In genomic region chr7:37758467-37758866, GRCh38 we compare ENCODE assay signal across 24 cellular contexts.
DNase-seq lines count a peak whose midpoint lies in the region; ATAC-seq, FAIRE-seq and TF ChIP-seq lines count a peak whose summit lies in the region.
"Had no signal": no experiment of that assay in that cellular context is flagged by ENCODE, and none has a peak within 500 bp of the region (broad histone marks: within the 10 kb centered on the region; RNA-seq: fewer than 3 reads in every experiment).

No MANE protein-coding gene starts in this region.

- FAIRE-seq in A549 (lab: Jason Lieb, UNC), result no peak
- FAIRE-seq: A204.1, G401.6, GM18507, GM19239, H1 had no signal

- TF ChIP-seq RAD21 in A549 (conservative IDR thresholded peaks at IDR 0.05 in 1 of 2, IDR thresholded peaks at IDR 0.05 in 1 of 2), result no peak

- WGBS in A549 (ENCODE audit: missing lambda C conversion rate), result 54% methylated on average over 3 of the region's 3 CpGs

- DNase-seq in A549 (ENCODE audit: low read depth in 1 of 2, low spot score in 1 of 2) (no peak), DMS 273 treated with DMSO at 0.1 percent for 48 hours (lab: John Stamatoyannopoulos, UW) (peak; percentile 83), NCI-H2171 (lab: John Stamatoyannopoulos, UW) (peak; percentile 87), left ventricle myocardium inferior (no peak)
- DNase-seq: CD4-positive, CD25-positive, alpha-beta regulatory T cell; Kasumi-1; MG63; NCI-H1048; NCI-H1417 treated with DMSO at 0.1 percent for 48 hours; NCI-H1930; NCI-H446; NCI-H69; Peyer's patch had no signal

- H3K27me3 Mint-ChIP-seq in dendritic cell treated with granulocyte-macrophage colony-stimulating factor and Interleukin-4, amounts not matched to agents 40 ng/mL and 50 ng/mL, for 4 days, result no peaks in the 10 kb centered on the region

- H3K27ac ChIP-seq in A549 (no peak overlapping the region), left ventricle myocardium inferior (replicated peaks) (no peak overlapping the region)
- H3K27ac ChIP-seq: Peyer's patch had no signal

- H3K4me3 ChIP-seq in A549 (no peak overlapping the region), left ventricle myocardium inferior (no peak overlapping the region)
- H3K4me3 ChIP-seq: MG63, Peyer's patch had no signal

- no peaks in the 10 kb centered on the region for H3K9me3 Mint-ChIP-seq in dendritic cell treated with granulocyte-macrophage colony-stimulating factor and Interleukin-4, amounts not matched to agents 40 ng/mL and 50 ng/mL, for 4 days
- H3K9me3 Mint-ChIP-seq: CD4-positive, CD25-positive, alpha-beta regulatory T cell; IgD-negative memory B cell had no signal

- no peak for TF ChIP-seq EP300 in A549 (IDR thresholded peaks at IDR 0.05)

- no peaks in the 10 kb centered on the region for H3K36me3 ChIP-seq in left ventricle myocardium inferior
- H3K36me3 ChIP-seq: MG63, Peyer's patch had no signal

- H3K27ac Mint-ChIP-seq in dendritic cell treated with granulocyte-macrophage colony-stimulating factor and Interleukin-4, amounts not matched to agents 40 ng/mL and 50 ng/mL, for 4 days, result peak overlapping the region; percentile 34
- H3K27ac Mint-ChIP-seq: CD4-positive, CD25-positive, alpha-beta regulatory T cell; IgD-negative memory B cell had no signal

- ATAC-seq in A549 (no peak), GM19328 (IDR thresholded peaks at IDR 0.05; ENCODE audit: unreplicated experiment) (no peak), HG03095 (IDR thresholded peaks at IDR 0.05; ENCODE audit: unreplicated experiment) (no peak)
- ATAC-seq: HCT116, SK-N-SH treated with all-trans-retinoic acid at 6 μM for 48 hours had no signal

- no peak for TF ChIP-seq POLR2A in A549 (IDR thresholded peaks at IDR 0.05; ENCODE audit: low read length)

- no peaks in the 10 kb centered on the region for H3K4me1 ChIP-seq in A549
- H3K4me1 ChIP-seq in left ventricle myocardium inferior, result peaks cover 24% of the 10 kb centered on the region
- H3K4me1 ChIP-seq: Peyer's patch had no signal

- CTCF ChIA-PET in A549 (lab: Yijun Ruan, JAX), result no interaction called here

- H3K9me3 ChIP-seq in A549 (no peaks in the 10 kb centered on the region), left ventricle myocardium inferior (replicated peaks) (no peaks in the 10 kb centered on the region)
- H3K9me3 ChIP-seq: MG63, Peyer's patch had no signal

- peaks cover 25% of the 10 kb centered on the region for H3K36me3 Mint-ChIP-seq in dendritic cell treated with granulocyte-macrophage colony-stimulating factor and Interleukin-4, amounts not matched to agents 40 ng/mL and 50 ng/mL, for 4 days (ENCODE audit: low read depth)
- H3K36me3 Mint-ChIP-seq: CD4-positive, CD25-positive, alpha-beta regulatory T cell had no signal

- TF ChIP-seq CTCF in A549 (IDR thresholded peaks at IDR 0.05) (no peak), left ventricle myocardium inferior (IDR thresholded peaks at IDR 0.05; ENCODE audit: borderline replicate concordance) (no peak)

- no peaks in the 10 kb centered on the region for H3K27me3 ChIP-seq in left ventricle myocardium inferior (ENCODE audit: low read depth)
- H3K27me3 ChIP-seq: MG63, Peyer's patch had no signal

- intact Hi-C loops in dendritic cell treated with granulocyte-macrophage colony-stimulating factor and Interleukin-4, amounts not matched to agents 40 ng/mL and 50 ng/mL, for 4 days (cut with micrococcal nuclease), result no loop called here
- intact Hi-C loops in left ventricle myocardium inferior (cut with micrococcal nuclease), result no loop called here

- no peak overlapping the region for H3K4me2 ChIP-seq in A549

- no peak overlapping the region for H3K4me3 Mint-ChIP-seq in dendritic cell treated with granulocyte-macrophage colony-stimulating factor and Interleukin-4, amounts not matched to agents 40 ng/mL and 50 ng/mL, for 4 days
- H3K4me3 Mint-ChIP-seq: CD4-positive, CD25-positive, alpha-beta regulatory T cell; IgD-negative memory B cell had no signal

- H3K4me1 Mint-ChIP-seq in dendritic cell treated with granulocyte-macrophage colony-stimulating factor and Interleukin-4, amounts not matched to agents 40 ng/mL and 50 ng/mL, for 4 days (ENCODE audit: low read depth), result peaks cover 34% of the 10 kb centered on the region
- H3K4me1 Mint-ChIP-seq: CD4-positive, CD25-positive, alpha-beta regulatory T cell; IgD-negative memory B cell had no signal

- POLR2A ChIA-PET in A549 (lab: Yijun Ruan, JAX), result no interaction called here

TF ChIP-seq in A549, 52 proteins besides CTCF, POLR2A, EP300 and RAD21:
- TF ChIP-seq MAZ (IDR thresholded peaks at IDR 0.05; ENCODE audit: borderline replicate concordance, low read depth, low read length), result no peak
- TF ChIP-seq E2F6 (IDR thresholded peaks at IDR 0.05; ENCODE audit: borderline replicate concordance, low read depth), result no peak
- 0 out of 2 replicates have a peak, but pooled peaks have one; percentile 13 for TF ChIP-seq NFE2L2 (conservative IDR thresholded peaks at IDR 0.05; ENCODE audit: low read length)
- TF ChIP-seq RFX5 (IDR thresholded peaks at IDR 0.05), result no peak
- no peak for TF ChIP-seq BCL3 (IDR thresholded peaks at IDR 0.05)
- no peak for TF ChIP-seq CEBPB (IDR thresholded peaks at IDR 0.05)
- no peak for TF ChIP-seq FOXS1 (CRISPR knock-in tag; IDR thresholded peaks at IDR 0.05)
- TF ChIP-seq HOXB5 (CRISPR knock-in tag; IDR thresholded peaks at IDR 0.05), result no peak

Comparison
In these comparisons a context has a peak if more than half of its experiments do, and no peak if none do; other contexts are left out.
1. DNase-seq: peak in DMS 273 treated with DMSO at 0.1 percent for 48 hours (single experiment) and NCI-H2171 (single experiment); none in A549 (0 of 2) and left ventricle myocardium inferior (single experiment).